Comparison of ENCODE assay signal across 25 cellular contexts in genomic region chr5:122978068-122978467, GRCh38.
"Had no signal": no experiment of that assay in that cellular context is flagged by ENCODE, and none has a peak within 500 bp of the region (broad histone marks: within the 10 kb centered on the region; RNA-seq: fewer than 3 reads in every experiment).

No MANE protein-coding gene starts in this region.

- H3K27ac ChIP-seq: colonic mucosa, epithelial cell of prostate, gastrocnemius medialis, heart left ventricle, right atrium auricular region, skin epidermis, thoracic aorta, tibial nerve, upper lobe of left lung had no signal

- DNase-seq: colonic mucosa; effector CD8-positive, alpha-beta T cell; endodermal cell; foreskin fibroblast; gastrocnemius medialis; heart left ventricle; hippocampal formation; islet precursor cell; mesenchymal stem cell; mucosa of descending colon; naive B cell; nephron progenitor cell; nucleus accumbens; posterior cingulate gyrus; stimulated activated CD4-positive, alpha-beta T cell treated with anti-CD3 and anti-CD28 coated beads, Interleukin-15, amount 100 ng/mL, for 24 hours; stimulated activated CD4-positive, alpha-beta T cell treated with anti-CD3 and anti-CD28 coated beads, Interleukin-2, amount 100 ng/mL, for 48 hours; stimulated activated naive B cell treated with anti-CD40 and anti-IgM and Interleukin-4, amounts not matched to agents 10 μg/mL and 1 μg/mL and 100 μg/mL, for 72 hours; upper lobe of left lung had no signal

- H3K27me3 ChIP-seq: colonic mucosa, gastrocnemius medialis, heart left ventricle, right atrium auricular region, tibial nerve, upper lobe of left lung had no signal

- ATAC-seq: esophagus mucosa; gastrocnemius medialis; heart left ventricle; mucosa of descending colon; stimulated activated naive B cell treated with anti-CD40 and anti-IgM and Interleukin-4, amounts not matched to agents 10 μg/mL and 1 μg/mL and 100 μg/mL, for 72 hours had no signal

- FAIRE-seq: urothelium cell line had no signal

- H3K4me3 ChIP-seq: colonic mucosa, gastrocnemius medialis, heart left ventricle, mucosa of descending colon, right atrium auricular region, skin epidermis, thoracic aorta, tibial nerve, upper lobe of left lung had no signal

- H3K36me3 ChIP-seq: colonic mucosa, gastrocnemius medialis, heart left ventricle, right atrium auricular region, thoracic aorta, upper lobe of left lung had no signal

- H3K4me1 ChIP-seq: colonic mucosa, gastrocnemius medialis, heart left ventricle, right atrium auricular region, upper lobe of left lung had no signal

- H3K9me3 ChIP-seq: colonic mucosa, gastrocnemius medialis, heart left ventricle, mucosa of descending colon, right atrium auricular region, thoracic aorta, tibial nerve, upper lobe of left lung had no signal
